Comparison of ENCODE assay signal across 9 cellular contexts in the genomic region with DNA sequence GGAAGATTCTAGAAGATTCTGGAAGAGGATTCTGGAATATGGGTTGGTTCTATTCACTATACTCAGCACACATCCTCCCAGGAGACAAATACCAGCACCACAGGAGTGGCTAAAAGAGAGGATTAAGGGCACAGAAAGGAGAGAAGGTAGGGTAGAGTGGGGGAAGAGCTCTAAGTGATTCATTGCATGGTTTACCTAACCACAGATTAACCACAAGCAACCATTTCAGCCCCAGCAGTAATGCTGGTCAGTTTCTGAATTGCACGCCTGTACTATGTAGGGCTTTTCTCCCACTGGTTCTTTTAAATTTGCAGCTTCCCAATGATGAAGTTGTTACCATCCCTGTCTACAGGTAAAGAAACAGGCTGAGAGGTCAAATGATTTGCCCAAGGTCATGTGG.
DNase-seq lines count a peak whose midpoint lies in the region; ATAC-seq lines count a peak whose summit lies in the region.
"Had no signal": no experiment of that assay in that cellular context is flagged by ENCODE, and none has a peak within 500 bp of the region (broad histone marks: within the 10 kb centered on the region; RNA-seq: fewer than 3 reads in every experiment).

No MANE protein-coding gene starts in this region.

- DNase-seq in AG08395 (ENCODE audit: low spot score), result peak; percentile 91
- DNase-seq in astrocyte of the hippocampus (ENCODE audit: low read depth, low spot score), result peak; percentile 91
- no peak for DNase-seq in left lobe of liver (ENCODE audit: low spot score)
- DNase-seq in mucosa of gallbladder (ENCODE audit: low spot score), result no peak
- DNase-seq in NCI-H146 treated with DMSO at 0.1 percent for 48 hours (lab: John Stamatoyannopoulos, UW; ENCODE audit: unreplicated experiment), result no peak
- no peak for DNase-seq in middle frontal gyrus (ENCODE audit: extremely low spot score, low spot score)
- DNase-seq: NCI-H1048 had no signal

- ATAC-seq in GM19324 (IDR thresholded peaks at IDR 0.05; ENCODE audit: low FRiP score, unreplicated experiment) (peak; percentile 55), HG03457 (IDR thresholded peaks at IDR 0.05; ENCODE audit: unreplicated experiment) (peak; percentile 83), left lobe of liver (no peak)

Comparison
In these comparisons a context has a peak if more than half of its experiments do, and no peak if none do; other contexts are left out.
1. DNase-seq: peak in AG08395 (single experiment) and astrocyte of the hippocampus (single experiment); none in left lobe of liver (single experiment), mucosa of gallbladder (single experiment), NCI-H146 treated with DMSO at 0.1 percent for 48 hours (single experiment) and middle frontal gyrus (single experiment).